Comparison of ENCODE assay signal across 13 cellular contexts in the genomic region with DNA sequence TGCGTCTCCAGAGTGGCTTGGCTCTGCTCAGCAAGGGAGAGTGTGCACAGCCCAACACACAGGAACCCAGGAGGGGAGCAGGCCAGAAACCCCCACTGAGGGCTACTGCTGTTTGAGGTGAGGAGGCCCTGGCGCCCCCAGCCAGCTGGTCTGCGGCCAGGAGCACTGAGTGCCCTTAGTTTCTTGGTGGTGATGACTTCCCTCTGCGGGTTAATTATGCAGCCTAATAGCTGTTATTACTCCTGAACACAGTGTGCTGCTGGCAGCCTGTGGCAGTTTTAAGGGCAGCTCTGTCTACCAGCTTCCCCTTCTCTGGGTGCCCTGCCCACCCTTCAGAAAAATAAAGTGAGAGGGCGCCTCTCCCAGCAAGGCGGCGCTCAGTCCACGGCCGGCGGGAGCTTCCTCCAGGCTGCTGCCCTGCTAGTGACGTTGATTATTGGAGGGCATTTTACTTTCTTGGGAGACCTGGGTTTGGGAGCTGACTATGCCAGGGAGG. TPM values are rescaled to one million over a fixed set of nuclear protein-coding genes. Genes with fewer than 3 reads are reported as not detected.
DNase-seq lines count a peak whose midpoint lies in the region; ATAC-seq and TF ChIP-seq lines count a peak whose summit lies in the region.
"Had no signal": no experiment of that assay in that cellular context is flagged by ENCODE, and none has a peak within 500 bp of the region (broad histone marks: within the 10 kb centered on the region; RNA-seq: fewer than 3 reads in every experiment).

No MANE protein-coding gene starts in this region.

- H3K4me3 ChIP-seq in gastroesophageal sphincter (peak overlapping the region in 1 of 2 donors; percentile 36), osteoblast (ENCODE audit: insufficient read depth, low read length) (no peak overlapping the region)
- H3K4me3 ChIP-seq: SJCRH30 had no signal

- no peaks in the 10 kb centered on the region for H3K36me3 Mint-ChIP-seq in CD14-positive monocyte

- H3K9me3 ChIP-seq in gastroesophageal sphincter (no peaks in the 10 kb centered on the region), osteoblast (ENCODE audit: low read depth, low read length) (no peaks in the 10 kb centered on the region)
- H3K9me3 ChIP-seq: SJCRH30 had no signal

- H3K4me1 ChIP-seq in gastroesophageal sphincter = peaks cover 18 to 84% (median 21%) of the 10 kb centered on the region in 3 donors
- H3K4me1 ChIP-seq in osteoblast (ENCODE audit: insufficient read depth, low read length) = no peaks in the 10 kb centered on the region
- H3K4me1 ChIP-seq in foreskin keratinocyte = no peaks in the 10 kb centered on the region

- no peaks in the 10 kb centered on the region for H3K9me3 Mint-ChIP-seq in CD14-positive monocyte
- H3K9me3 Mint-ChIP-seq: activated T-helper 1 cell treated with anti-CD3 and anti-CD28 coated beads, Interleukin-12 subunit alpha, Interleukin-12 subunit beta, Interleukin-2, Interleukin-4 antibody, amounts not matched to agents 30 ng/mL and 10 ng/mL and 1 ng/mL, durations not matched to agents 14 hours and 24 hours and 36 hours had no signal

- H3K79me2 ChIP-seq in osteoblast (ENCODE audit: insufficient read depth, low read length) = no peaks in the 10 kb centered on the region

- peaks cover 14% of the 10 kb centered on the region for H3K4me1 Mint-ChIP-seq in CD14-positive monocyte

- peaks cover 12 to 17% (median 15%) of the 10 kb centered on the region in 3 donors for H3K27me3 Mint-ChIP-seq in CD14-positive monocyte (ENCODE audit: low read depth in 3 of 3)

- TF ChIP-seq POLR2A in gastroesophageal sphincter (IDR thresholded peaks at IDR 0.05) (no peak), GM18505 (IDR thresholded peaks at IDR 0.05; ENCODE audit: borderline replicate concordance, extremely low read depth, insufficient read depth, insufficient read length) (no peak)

- H3K4me2 ChIP-seq in osteoblast (ENCODE audit: insufficient read depth, low read length) = no peak overlapping the region

- TF ChIP-seq CTCF in CD14-positive monocyte (IDR thresholded peaks at IDR 0.05) (no peak), gastroesophageal sphincter (IDR thresholded peaks at IDR 0.05) (peak in 3 of 4 experiments; percentile 45 to 70 (median 52)), osteoblast (IDR thresholded peaks at IDR 0.05; ENCODE audit: extremely low read depth, low read depth, low read length) (no peak), foreskin keratinocyte (conservative IDR thresholded peaks at IDR 0.05) (no peak)

- intact Hi-C loops in CD14-positive monocyte (cut with micrococcal nuclease) = no loop called here

- 17 to 21% methylated on average over 1 to 8 of the region's 11 CpGs for WGBS in gastroesophageal sphincter (ENCODE audit: low coverage in 1 of 2), 2 donors

- no peak for TF ChIP-seq EP300 in gastroesophageal sphincter (IDR thresholded peaks at IDR 0.05)

- ATAC-seq in gastroesophageal sphincter = peak; percentile 58
- ATAC-seq in HG02571 (IDR thresholded peaks at IDR 0.05; ENCODE audit: unreplicated experiment) = no peak
- no peak for ATAC-seq in foreskin keratinocyte
- ATAC-seq in GM18505 (IDR thresholded peaks at IDR 0.05; ENCODE audit: unreplicated experiment) = no peak

- H3K36me3 ChIP-seq in gastroesophageal sphincter (no peaks in the 10 kb centered on the region), osteoblast (ENCODE audit: insufficient read depth, low read length) (no peaks in the 10 kb centered on the region)
- H3K36me3 ChIP-seq: SJCRH30 had no signal

- H3K27ac ChIP-seq in gastroesophageal sphincter (peak overlapping the region; percentile 90 to 95 (median 94)), osteoblast (ENCODE audit: low read depth, low read length) (no peak overlapping the region), foreskin keratinocyte (no peak overlapping the region)
- H3K27ac ChIP-seq: SJCRH30 had no signal

- H4K20me1 ChIP-seq in osteoblast (ENCODE audit: insufficient read depth, low read length) = no peaks in the 10 kb centered on the region

- H3K27ac Mint-ChIP-seq in CD14-positive monocyte = peak overlapping the region in 1 of 7 donors; percentile 35
- H3K27ac Mint-ChIP-seq: activated T-helper 1 cell treated with anti-CD3 and anti-CD28 coated beads, Interleukin-12 subunit alpha, Interleukin-12 subunit beta, Interleukin-2, Interleukin-4 antibody, amounts not matched to agents 30 ng/mL and 10 ng/mL and 1 ng/mL, durations not matched to agents 14 hours and 24 hours and 36 hours had no signal

- peak overlapping the region in 1 of 2 donors; percentile 71 for H3K4me3 Mint-ChIP-seq in CD14-positive monocyte
- H3K4me3 Mint-ChIP-seq: activated T-helper 1 cell treated with anti-CD3 and anti-CD28 coated beads, Interleukin-12 subunit alpha, Interleukin-12 subunit beta, Interleukin-2, Interleukin-4 antibody, amounts not matched to agents 30 ng/mL and 10 ng/mL and 1 ng/mL, durations not matched to agents 14 hours and 24 hours and 36 hours had no signal

- H3K27me3 ChIP-seq in gastroesophageal sphincter (no peaks in the 10 kb centered on the region), osteoblast (ENCODE audit: insufficient read depth, low read length) (no peaks in the 10 kb centered on the region), foreskin keratinocyte (peaks cover 10% of the 10 kb centered on the region)
- H3K27me3 ChIP-seq: SJCRH30 had no signal

- peak; percentile 56 for DNase-seq in CD14-positive monocyte (ENCODE audit: low spot score)
- DNase-seq in NCI-H2081 treated with DMSO at 0.1 percent for 48 hours (lab: John Stamatoyannopoulos, UW) = peak; percentile 67
- DNase-seq in osteoblast (ENCODE audit: insufficient read length, low spot score, missing footprints) = peak; percentile 26
- no peak for DNase-seq in cerebellum (ENCODE audit: low spot score)
- DNase-seq in foreskin keratinocyte = no peak
- DNase-seq: activated CD4-positive, alpha-beta T cell treated with anti-CD3 and anti-CD28 coated beads for 1 hour; NCI-H2171 had no signal

- H2AFZ ChIP-seq in osteoblast (ENCODE audit: low read length) = no peak overlapping the region

RNA-seq across cellular contexts. Expression of a gene that starts 19.2 kb away (rescaled TPM):
- 1 to 10 TPM; 1.1 to 1.3 TPM for polyA plus RNA-seq in CD14-positive monocyte
- total RNA-seq in gastroesophageal sphincter = 100 to 1,000 TPM in 1 of 4 donors, 10 to 100 TPM in 3; 63.5 to 150 (median 91.8) TPM
- total RNA-seq in osteoblast = under 0.01 and 0.88 TPM in 2 replicates
- 6.9 TPM for total RNA-seq in cerebellum
- not detected in 2 replicates for total RNA-seq in foreskin keratinocyte
- 0.06 TPM in 1 of 2 replicates, not detected in the other for polyA plus RNA-seq in foreskin keratinocyte
- polyA plus RNA-seq: fibroblast of lung had no signal

Comparison
In these comparisons a context has a peak if more than half of its experiments do, and no peak if none do; other contexts are left out.
1. DNase-seq: peak in CD14-positive monocyte (single experiment), NCI-H2081 treated with DMSO at 0.1 percent for 48 hours (single experiment) and osteoblast (single experiment); none in cerebellum (single experiment) and foreskin keratinocyte (0 of 2).
2. CTCF ChIP-seq: peak in gastroesophageal sphincter (3 of 4); none in CD14-positive monocyte (single experiment), osteoblast (single experiment) and foreskin keratinocyte (single experiment).
3. H3K27ac ChIP-seq: peak in gastroesophageal sphincter (4 of 4); none in osteoblast (single experiment) and foreskin keratinocyte (single experiment).